ENCODE assay signal across 11 cellular contexts in genomic region chr1:248818505-248819374, GRCh38. TPM values are rescaled to one million over a fixed set of nuclear protein-coding genes. Genes with fewer than 3 reads are reported as not detected.
DNase-seq lines count a peak whose midpoint lies in the region; ATAC-seq and TF ChIP-seq lines count a peak whose summit lies in the region.
"Had no signal": no experiment of that assay in that cellular context is flagged by ENCODE, and none has a peak within 500 bp of the region (broad histone marks: within the 10 kb centered on the region; RNA-seq: fewer than 3 reads in every experiment).

No MANE protein-coding gene starts in this region.

- ATAC-seq in GM18511 (IDR thresholded peaks at IDR 0.05; ENCODE audit: unreplicated experiment) (peak; percentile 43), GM21423 (IDR thresholded peaks at IDR 0.05; ENCODE audit: unreplicated experiment) (no peak), GM21737 (IDR thresholded peaks at IDR 0.05; ENCODE audit: unreplicated experiment) (no peak)
- ATAC-seq in activated T-helper 17 cell treated with anti-CD3 and anti-CD28 coated beads, Interleukin-2, amount 50 U/mL, for 72 hours (replicated peaks) = peak; percentile 42

- peaks cover 62% of the 10 kb centered on the region for H3K36me3 Mint-ChIP-seq in HFFc6 (ENCODE audit: low read depth)
- H3K36me3 Mint-ChIP-seq in activated T-helper 17 cell treated with anti-CD3 and anti-CD28 coated beads, Interleukin-2, amount 50 U/mL, for 72 hours (ENCODE audit: low read depth) = peaks cover 82% of the 10 kb centered on the region
- H3K36me3 Mint-ChIP-seq in nephron progenitor cell (ENCODE audit: low read depth) = peaks cover 31% of the 10 kb centered on the region

- no peak overlapping the region; the same call in 1 of the 2 replicates for H3K4me3 Mint-ChIP-seq in HFFc6
- H3K4me3 Mint-ChIP-seq in activated T-helper 17 cell treated with anti-CD3 and anti-CD28 coated beads, Interleukin-2, amount 50 U/mL, for 72 hours = peak overlapping the region; percentile 61
- no peak overlapping the region for H3K4me3 Mint-ChIP-seq in nephron progenitor cell
- H3K4me3 Mint-ChIP-seq: neural crest cell had no signal

- H3K4me1 Mint-ChIP-seq in HFFc6 (ENCODE audit: low read depth) = peaks cover 49% of the 10 kb centered on the region
- H3K4me1 Mint-ChIP-seq in activated T-helper 17 cell treated with anti-CD3 and anti-CD28 coated beads, Interleukin-2, amount 50 U/mL, for 72 hours = peaks cover 34% of the 10 kb centered on the region
- peaks cover 19% of the 10 kb centered on the region for H3K4me1 Mint-ChIP-seq in nephron progenitor cell

- DNase-seq in HFFc6 (no peak), nephron progenitor cell (no peak), cerebellar cortex (ENCODE audit: low spot score) (no peak), NCI-H510A (lab: John Stamatoyannopoulos, UW) (no peak)
- DNase-seq: NCI-H1694, PC-9 had no signal

- H3K27ac Mint-ChIP-seq in HFFc6 (peak overlapping the region; percentile 65), nephron progenitor cell (peak overlapping the region; percentile 69)
- peak overlapping the region; percentile 72 for H3K27ac Mint-ChIP-seq in activated T-helper 17 cell treated with anti-CD3 and anti-CD28 coated beads, Interleukin-2, amount 50 U/mL, for 72 hours

- no peak for TF ChIP-seq CTCF in HFFc6 (IDR thresholded peaks at IDR 0.05)
- no peak for TF ChIP-seq CTCF in nephron progenitor cell (IDR thresholded peaks at IDR 0.05)

- H3K27me3 Mint-ChIP-seq in HFFc6 (ENCODE audit: insufficient read depth) = no peaks in the 10 kb centered on the region; the same call in 1 of the 2 replicates
- H3K27me3 Mint-ChIP-seq in activated T-helper 17 cell treated with anti-CD3 and anti-CD28 coated beads, Interleukin-2, amount 50 U/mL, for 72 hours = no peaks in the 10 kb centered on the region
- no peaks in the 10 kb centered on the region for H3K27me3 Mint-ChIP-seq in nephron progenitor cell (ENCODE audit: low read depth, poor library complexity)

- H3K9me3 Mint-ChIP-seq in HFFc6 (no peaks in the 10 kb centered on the region), nephron progenitor cell (no peaks in the 10 kb centered on the region)
- no peaks in the 10 kb centered on the region for H3K9me3 Mint-ChIP-seq in activated T-helper 17 cell treated with anti-CD3 and anti-CD28 coated beads, Interleukin-2, amount 50 U/mL, for 72 hours
- H3K9me3 Mint-ChIP-seq: neural crest cell had no signal

RNA-seq across cellular contexts. Expression of gene SH3BP5L, which starts 7.0 kb away (rescaled TPM):
- 10 to 100 TPM; 29.8 to 42.1 (median 32.2) TPM for total RNA-seq in HFFc6 (2021; fragmentation: NEBNext Ultra II Directional; extraction: Animal tissue kit (Norgen Biotek cat#: 25700))
- total RNA-seq in activated T-helper 17 cell treated with anti-CD3 and anti-CD28 coated beads, Interleukin-2, amount 50 U/mL, for 72 hours = 10 to 100 TPM; 21.0 to 25.6 TPM

RNA-seq across cellular contexts. Expression of gene ZNF672, which starts 19.3 kb away (rescaled TPM):
- 10 to 100 TPM; 13.8 to 20.8 (median 17.6) TPM for total RNA-seq in HFFc6 (2021; fragmentation: NEBNext Ultra II Directional; extraction: Animal tissue kit (Norgen Biotek cat#: 25700))
- 10 to 100 TPM; 36.1 to 38.8 TPM for total RNA-seq in activated T-helper 17 cell treated with anti-CD3 and anti-CD28 coated beads, Interleukin-2, amount 50 U/mL, for 72 hours

RNA-seq across cellular contexts. Expression of gene ZNF692, which starts 40.1 kb away (rescaled TPM):
- total RNA-seq in HFFc6 (2021; fragmentation: NEBNext Ultra II Directional; extraction: Animal tissue kit (Norgen Biotek cat#: 25700)) = 10 to 100 TPM; 18.4 to 28.9 (median 21.1) TPM
- total RNA-seq in activated T-helper 17 cell treated with anti-CD3 and anti-CD28 coated beads, Interleukin-2, amount 50 U/mL, for 72 hours = 100 to 1,000 TPM; 103 to 108 TPM

Comparison
In these comparisons a context has a peak if more than half of its experiments do, and no peak if none do; other contexts are left out.
1. ATAC-seq: peak in GM18511 (single experiment) and activated T-helper 17 cell treated with anti-CD3 and anti-CD28 coated beads, Interleukin-2, amount 50 U/mL, for 72 hours (single experiment); none in GM21423 (single experiment) and GM21737 (single experiment).
2. Peak in every context shown above with its lines, with median percentiles within 50 percentile points of each other: H3K27ac Mint-ChIP-seq.